ENCODE assay signal across 11 cellular contexts in the genomic region with DNA sequence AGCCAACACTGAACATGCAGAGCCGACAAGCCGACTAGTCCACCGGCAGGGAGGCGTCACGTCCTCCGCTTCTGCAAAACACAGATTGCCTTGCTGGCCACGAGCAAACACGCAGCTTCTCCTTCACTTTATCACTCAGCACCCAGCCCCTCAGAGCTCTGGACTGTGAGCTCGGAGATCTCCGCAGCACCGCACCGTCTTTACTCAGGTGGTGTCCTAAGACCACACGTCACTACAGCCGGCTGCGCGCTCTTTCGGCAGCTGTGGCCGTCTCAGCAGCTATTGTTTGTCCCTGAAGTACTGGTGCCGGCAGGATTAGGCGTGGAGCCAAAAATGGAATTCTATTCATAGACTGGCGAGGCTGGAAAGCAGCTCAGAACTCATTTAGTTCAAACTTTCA.
DNase-seq lines count a peak whose midpoint lies in the region; ATAC-seq and TF ChIP-seq lines count a peak whose summit lies in the region.
"Had no signal": no experiment of that assay in that cellular context is flagged by ENCODE, and none has a peak within 500 bp of the region (broad histone marks: within the 10 kb centered on the region; RNA-seq: fewer than 3 reads in every experiment).

No MANE protein-coding gene starts in this region.

- peak overlapping the region; percentile 71 for H3K27ac ChIP-seq in SJCRH30

- no peak overlapping the region for H3K4me3 Mint-ChIP-seq in progenitor cell of endocrine pancreas (ENCODE audit: low read depth)
- H3K4me3 Mint-ChIP-seq: activated naive CD8-positive, alpha-beta T cell; immature natural killer cell had no signal

- ATAC-seq in GM21528 (IDR thresholded peaks at IDR 0.05; ENCODE audit: low FRiP score, unreplicated experiment): no peak
- no peak for ATAC-seq in HG03139 (IDR thresholded peaks at IDR 0.05; ENCODE audit: unreplicated experiment)

- TF ChIP-seq CTCF in progenitor cell of endocrine pancreas (IDR thresholded peaks at IDR 0.05; ENCODE audit: unreplicated experiment): no peak

- peak overlapping the region; percentile 38 for H3K4me3 ChIP-seq in SJCRH30

- H3K27ac Mint-ChIP-seq in progenitor cell of endocrine pancreas: no peak overlapping the region
- H3K27ac Mint-ChIP-seq: activated naive CD8-positive, alpha-beta T cell; immature natural killer cell had no signal

- H3K27me3 Mint-ChIP-seq in progenitor cell of endocrine pancreas: no peaks in the 10 kb centered on the region

- intact Hi-C loops in cardiac septum (cut with DNase I): no loop called here

- peaks cover 10% of the 10 kb centered on the region for H3K4me1 Mint-ChIP-seq in progenitor cell of endocrine pancreas (ENCODE audit: low read depth)
- H3K4me1 Mint-ChIP-seq: immature natural killer cell had no signal

- no peaks in the 10 kb centered on the region for H3K9me3 ChIP-seq in SJCRH30 (replicated peaks)
- H3K9me3 ChIP-seq: SK-N-SH had no signal

- H3K27me3 ChIP-seq in SJCRH30: no peaks in the 10 kb centered on the region

- H3K4me1 ChIP-seq in SJCRH30: peaks cover 8% of the 10 kb centered on the region

- no peaks in the 10 kb centered on the region for H3K9me3 Mint-ChIP-seq in progenitor cell of endocrine pancreas (ENCODE audit: low read depth)

- DNase-seq in DMS114 treated with DMSO at 0.1 percent for 48 hours (lab: John Stamatoyannopoulos, UW; ENCODE audit: unreplicated experiment) (peak; percentile 23), SJCRH30 (peak; percentile 87 to 89), cardiac septum (ENCODE audit: low spot score) (peak; percentile 82), pons (ENCODE audit: low spot score) (peak; percentile 87), progenitor cell of endocrine pancreas (ENCODE audit: low spot score, unreplicated experiment) (no peak)
- DNase-seq in stimulated activated CD4-positive, alpha-beta T cell treated with anti-CD3 and anti-CD28 coated beads, Interleukin-4, amount 100 ng/mL, for 1 hour: no peak
- DNase-seq: immature natural killer cell, SK-N-SH had no signal

- H3K36me3 ChIP-seq in SJCRH30: no peaks in the 10 kb centered on the region

- H3K36me3 Mint-ChIP-seq in progenitor cell of endocrine pancreas (ENCODE audit: insufficient read depth): peaks cover 17% of the 10 kb centered on the region
- H3K36me3 Mint-ChIP-seq: activated naive CD8-positive, alpha-beta T cell; immature natural killer cell had no signal

Comparison
In these comparisons a context has a peak if more than half of its experiments do, and no peak if none do; other contexts are left out.
1. DNase-seq: peak in DMS114 treated with DMSO at 0.1 percent for 48 hours (single experiment), SJCRH30 (2 of 2), cardiac septum (single experiment) and pons (single experiment); none in progenitor cell of endocrine pancreas (single experiment) and stimulated activated CD4-positive, alpha-beta T cell treated with anti-CD3 and anti-CD28 coated beads, Interleukin-4, amount 100 ng/mL, for 1 hour (single experiment).